24 cellular contexts compared by ENCODE assay signal in the genomic region with DNA sequence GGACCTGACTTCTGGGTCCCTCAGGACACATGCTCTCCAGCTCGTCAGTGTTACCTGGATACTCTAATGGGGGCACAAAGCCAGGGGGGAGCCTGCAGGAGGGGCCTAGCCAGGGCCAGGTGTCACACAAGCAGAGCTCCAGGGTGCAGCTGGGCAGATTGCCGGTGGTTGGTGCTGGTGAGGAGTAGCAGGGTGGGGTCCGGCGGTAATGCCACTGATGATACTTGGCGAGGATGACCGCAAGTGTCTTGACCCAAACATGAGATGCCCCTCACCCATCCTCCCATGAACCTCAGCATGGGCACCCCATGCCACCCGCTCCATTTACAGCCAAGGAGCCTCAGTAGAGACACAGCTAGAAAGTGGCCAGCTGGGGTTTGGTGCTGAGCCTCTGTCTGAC.
"Had no signal": no experiment of that assay in that cellular context is flagged by ENCODE, and none has a peak within 500 bp of the region (broad histone marks: within the 10 kb centered on the region; RNA-seq: fewer than 3 reads in every experiment).

No MANE protein-coding gene starts in this region.

- H3K27me3 Mint-ChIP-seq: dendritic cell treated with granulocyte-macrophage colony-stimulating factor and Interleukin-4, amounts not matched to agents 40 ng/mL and 50 ng/mL, for 4 days; naive thymus-derived CD8-positive, alpha-beta T cell; stimulated activated naive B cell treated with anti-CD40 and anti-IgM and Interleukin-4, amounts not matched to agents 10 μg/mL and 1 μg/mL and 100 μg/mL, for 72 hours; stimulated activated naive CD8-positive, alpha-beta T cell treated with anti-CD3 and anti-CD28 coated beads, Interleukin-15, amount 100 ng/mL, for 72 hours had no signal

- H3K4me3 Mint-ChIP-seq: dendritic cell treated with granulocyte-macrophage colony-stimulating factor and Interleukin-4, amounts not matched to agents 40 ng/mL and 50 ng/mL, for 4 days; effector memory CD8-positive, alpha-beta T cell; naive thymus-derived CD8-positive, alpha-beta T cell; neural progenitor cell; stimulated activated naive B cell treated with anti-CD40 and anti-IgM and Interleukin-4, amounts not matched to agents 10 μg/mL and 1 μg/mL and 100 μg/mL, for 72 hours; stimulated activated naive CD8-positive, alpha-beta T cell treated with anti-CD3 and anti-CD28 coated beads, Interleukin-15, amount 100 ng/mL, for 72 hours had no signal

- H3K27me3 ChIP-seq: esophagus muscularis mucosa, gastrocnemius medialis, heart right ventricle, left lung, pancreas, sigmoid colon, transverse colon had no signal

- H3K4me3 ChIP-seq: esophagus muscularis mucosa, gastrocnemius medialis, heart right ventricle, left lung, mucosa of descending colon, neural progenitor cell, pancreas, prostate gland, sigmoid colon, skin epidermis, thoracic aorta, transverse colon had no signal

- ATAC-seq: effector memory CD8-positive, alpha-beta T cell; gastrocnemius medialis; heart right ventricle; left lung; naive thymus-derived CD8-positive, alpha-beta T cell; pancreas; stimulated activated naive B cell treated with anti-CD40 and anti-IgM and Interleukin-4, amounts not matched to agents 10 μg/mL and 1 μg/mL and 100 μg/mL, for 72 hours; stimulated activated naive CD8-positive, alpha-beta T cell treated with anti-CD3 and anti-CD28 coated beads, Interleukin-15, amount 100 ng/mL, for 72 hours had no signal

- H3K9me3 ChIP-seq: esophagus muscularis mucosa, mucosa of descending colon, pancreas, prostate gland, sigmoid colon, thoracic aorta, transverse colon had no signal

- H3K9ac ChIP-seq: neural progenitor cell had no signal

- H3K4me1 Mint-ChIP-seq: naive thymus-derived CD8-positive, alpha-beta T cell; stimulated activated naive B cell treated with anti-CD40 and anti-IgM and Interleukin-4, amounts not matched to agents 10 μg/mL and 1 μg/mL and 100 μg/mL, for 72 hours; stimulated activated naive CD8-positive, alpha-beta T cell treated with anti-CD3 and anti-CD28 coated beads, Interleukin-15, amount 100 ng/mL, for 72 hours had no signal

- H3K36me3 ChIP-seq: esophagus muscularis mucosa, gastrocnemius medialis, heart right ventricle, left lung, neural progenitor cell, pancreas, prostate gland, sigmoid colon, thoracic aorta, transverse colon had no signal

- H3K27ac Mint-ChIP-seq: dendritic cell treated with granulocyte-macrophage colony-stimulating factor and Interleukin-4, amounts not matched to agents 40 ng/mL and 50 ng/mL, for 4 days; effector memory CD8-positive, alpha-beta T cell; neural progenitor cell; stimulated activated naive B cell treated with anti-CD40 and anti-IgM and Interleukin-4, amounts not matched to agents 10 μg/mL and 1 μg/mL and 100 μg/mL, for 72 hours had no signal

- H3K36me3 Mint-ChIP-seq: neural progenitor cell had no signal

- H3K4me2 ChIP-seq: neural progenitor cell had no signal

- H2AFZ ChIP-seq: neural progenitor cell had no signal

- H3K9me3 Mint-ChIP-seq: dendritic cell treated with granulocyte-macrophage colony-stimulating factor and Interleukin-4, amounts not matched to agents 40 ng/mL and 50 ng/mL, for 4 days; effector memory CD8-positive, alpha-beta T cell had no signal

- H3K27ac ChIP-seq: epithelial cell of prostate, esophagus muscularis mucosa, gastrocnemius medialis, heart right ventricle, left lung, neural progenitor cell, pancreas, prostate gland, skin epidermis, thoracic aorta, transverse colon had no signal

- DNase-seq: effector memory CD8-positive, alpha-beta T cell; gastrocnemius medialis; hypothalamus; naive thymus-derived CD8-positive, alpha-beta T cell; occipital lobe; retina; sigmoid colon; stimulated activated CD4-positive, alpha-beta T cell treated with anti-CD3 and anti-CD28 coated beads, Interleukin-2, amount 100 ng/mL, for 24 hours; stimulated activated CD4-positive, alpha-beta T cell treated with anti-CD3 and anti-CD28 coated beads, Interleukin-4, amount 100 ng/mL, for 4 hours; stimulated activated naive B cell treated with anti-CD40 and anti-IgM and Interleukin-4, amounts not matched to agents 10 μg/mL and 1 μg/mL and 100 μg/mL, for 72 hours; stimulated activated naive CD8-positive, alpha-beta T cell treated with anti-CD3 and anti-CD28 coated beads, Interleukin-15, amount 100 ng/mL, for 72 hours; substantia nigra; transverse colon had no signal

- H3K4me1 ChIP-seq: gastrocnemius medialis, left lung, pancreas, prostate gland had no signal
